ENCODE assay signal across 8 cellular contexts in the genomic region with DNA sequence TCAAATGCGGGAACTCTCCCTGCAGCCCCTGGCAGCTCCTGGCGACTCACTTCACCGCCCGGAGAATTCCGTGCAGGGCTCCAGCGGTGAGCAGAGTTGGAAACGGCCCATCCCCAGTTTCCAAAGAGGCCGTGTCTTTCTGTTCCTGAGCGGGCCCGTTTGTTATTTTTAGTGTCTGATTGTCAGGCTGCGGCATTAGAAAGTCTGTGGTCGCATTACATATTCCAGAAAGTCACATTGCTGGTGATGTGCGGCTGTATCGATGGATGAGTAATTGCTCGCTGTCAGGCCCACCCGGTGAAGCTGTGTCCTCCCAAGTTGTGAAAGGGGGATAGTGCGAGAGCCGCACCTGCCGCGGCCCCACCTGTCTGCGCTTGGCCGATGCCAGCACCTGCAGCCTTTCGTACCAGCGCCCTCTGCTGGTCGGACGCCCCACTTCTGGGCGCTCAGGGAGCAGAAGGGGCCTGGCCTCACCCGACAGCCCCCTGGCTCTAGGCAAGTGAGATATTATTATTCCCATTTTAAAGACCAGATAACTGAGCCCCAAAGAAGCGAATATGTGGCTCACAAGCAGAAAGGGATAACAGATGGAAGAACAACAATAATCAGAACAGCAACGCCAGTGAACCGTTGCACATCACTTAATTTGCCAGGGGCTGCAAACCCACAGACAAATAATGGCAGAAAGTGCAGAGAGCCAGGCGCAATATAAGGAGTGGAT.
A peak's percentile ranks its signal among the peaks of the same experiment; 100 is the strongest.
DNase-seq lines count a peak whose midpoint lies in the region; ATAC-seq and TF ChIP-seq lines count a peak whose summit lies in the region.

No MANE protein-coding gene starts in this region.

- peak overlapping the region; percentile 79 for H3K4me2 ChIP-seq in OCI-LY3 (ENCODE audit: low read length)

- peaks cover 13% of the 10 kb centered on the region for H3K9me3 Mint-ChIP-seq in activated T-helper 1 cell treated with anti-CD3 and anti-CD28 coated beads, Interleukin-12 subunit alpha, Interleukin-12 subunit beta, Interleukin-2, Interleukin-4 antibody, amounts not matched to agents 30 ng/mL and 10 ng/mL and 1 ng/mL, durations not matched to agents 14 hours and 24 hours and 36 hours

- no peaks in the 10 kb centered on the region for H3K27me3 Mint-ChIP-seq in activated T-helper 1 cell treated with anti-CD3 and anti-CD28 coated beads, Interleukin-12 subunit alpha, Interleukin-12 subunit beta, Interleukin-2, Interleukin-4 antibody, amounts not matched to agents 30 ng/mL and 10 ng/mL and 1 ng/mL, durations not matched to agents 14 hours and 24 hours and 36 hours (ENCODE audit: insufficient read depth)

- H3K4me3 ChIP-seq in OCI-LY3 (ENCODE audit: low read length), result peak overlapping the region; percentile 53
- no peak overlapping the region for H3K4me3 ChIP-seq in fibroblast of villous mesenchyme (ENCODE audit: low read depth, low read length)
- no peak overlapping the region for H3K4me3 ChIP-seq in thoracic aorta

- no peak overlapping the region for H2AFZ ChIP-seq in OCI-LY3 (ENCODE audit: low read depth, low read length)

- peaks cover 53% of the 10 kb centered on the region for H3K4me1 Mint-ChIP-seq in activated T-helper 1 cell treated with anti-CD3 and anti-CD28 coated beads, Interleukin-12 subunit alpha, Interleukin-12 subunit beta, Interleukin-2, Interleukin-4 antibody, amounts not matched to agents 30 ng/mL and 10 ng/mL and 1 ng/mL, durations not matched to agents 14 hours and 24 hours and 36 hours (ENCODE audit: low read depth)

- peak; percentile 83 for ATAC-seq in HG03342 (IDR thresholded peaks at IDR 0.05; ENCODE audit: unreplicated experiment)
- ATAC-seq in thoracic aorta (ENCODE audit: insufficient number of reproducible peaks, low FRiP score, low read depth), result no peak

- H3K27me3 ChIP-seq in OCI-LY3 (ENCODE audit: low read depth, low read length) (no peaks in the 10 kb centered on the region), thoracic aorta (replicated peaks; ENCODE audit: insufficient read depth) (no peaks in the 10 kb centered on the region)

- TF ChIP-seq CTCF in OCI-LY3 (IDR thresholded peaks at IDR 0.05; ENCODE audit: low read depth, low read length), result peak; percentile 99
- TF ChIP-seq CTCF in fibroblast of villous mesenchyme (IDR thresholded peaks at IDR 0.05; ENCODE audit: insufficient read depth, low read depth, low read length), result peak; percentile 74
- peak; percentile 52 for TF ChIP-seq CTCF in thoracic aorta (IDR thresholded peaks at IDR 0.05)

- H3K27ac ChIP-seq in OCI-LY3 (ENCODE audit: low read length), result no peak overlapping the region
- no peak overlapping the region for H3K27ac ChIP-seq in thoracic aorta

- H3K9ac ChIP-seq in OCI-LY3 (ENCODE audit: low read length), result no peak overlapping the region

- intact Hi-C loops in activated T-helper 1 cell treated with anti-CD3 and anti-CD28 coated beads, Interleukin-12 subunit alpha, Interleukin-12 subunit beta, Interleukin-2, Interleukin-4 antibody, amounts not matched to agents 30 ng/mL and 10 ng/mL and 1 ng/mL, durations not matched to agents 14 hours and 24 hours and 36 hours (cut with micrococcal nuclease), result loop anchor here (2.0 to 10.0 kb wide), 8 partner anchors 56 to 972 kb away; no protein-coding TSS in a partner anchor

- peak overlapping the region; percentile 51 for H3K4me3 Mint-ChIP-seq in activated T-helper 1 cell treated with anti-CD3 and anti-CD28 coated beads, Interleukin-12 subunit alpha, Interleukin-12 subunit beta, Interleukin-2, Interleukin-4 antibody, amounts not matched to agents 30 ng/mL and 10 ng/mL and 1 ng/mL, durations not matched to agents 14 hours and 24 hours and 36 hours

- peaks cover 45% of the 10 kb centered on the region for H3K4me1 ChIP-seq in OCI-LY3 (ENCODE audit: low read length)
- H3K4me1 ChIP-seq in thoracic aorta (ENCODE audit: control insufficient read depth in 1 of 2, low read depth in 2 of 2), result no peaks in the 10 kb centered on the region

- no peaks in the 10 kb centered on the region for H3K79me2 ChIP-seq in OCI-LY3 (ENCODE audit: low read length)

- peaks cover 10% of the 10 kb centered on the region for H3K36me3 ChIP-seq in OCI-LY3 (replicated peaks; ENCODE audit: low read depth, low read length)
- no peaks in the 10 kb centered on the region for H3K36me3 ChIP-seq in thoracic aorta

- 0 out of 2 replicates have a peak, but pooled peaks cover 4% of the 10 kb centered on the region for H3K9me3 ChIP-seq in OCI-LY3 (ENCODE audit: insufficient read depth, low read length)
- H3K9me3 ChIP-seq in thoracic aorta, result no peaks in the 10 kb centered on the region

- peaks cover 6% of the 10 kb centered on the region for H3K36me3 Mint-ChIP-seq in activated T-helper 1 cell treated with anti-CD3 and anti-CD28 coated beads, Interleukin-12 subunit alpha, Interleukin-12 subunit beta, Interleukin-2, Interleukin-4 antibody, amounts not matched to agents 30 ng/mL and 10 ng/mL and 1 ng/mL, durations not matched to agents 14 hours and 24 hours and 36 hours (ENCODE audit: low read depth)

- H3K27ac Mint-ChIP-seq in activated T-helper 1 cell treated with anti-CD3 and anti-CD28 coated beads, Interleukin-12 subunit alpha, Interleukin-12 subunit beta, Interleukin-2, Interleukin-4 antibody, amounts not matched to agents 30 ng/mL and 10 ng/mL and 1 ng/mL, durations not matched to agents 14 hours and 24 hours and 36 hours, result peak overlapping the region; percentile 59

- no peaks in the 10 kb centered on the region for H4K20me1 ChIP-seq in OCI-LY3 (ENCODE audit: insufficient read depth, low read length)

- DNase-seq in DMS 273 (lab: John Stamatoyannopoulos, UW; ENCODE audit: unreplicated experiment) (peak; percentile 80), DMS 273 treated with DMSO at 0.1 percent for 48 hours (lab: John Stamatoyannopoulos, UW) (no peak), fibroblast of villous mesenchyme (ENCODE audit: low read depth) (peak; percentile 19), occipital lobe (lab: John Stamatoyannopoulos, UW) (peak; percentile 11), thoracic aorta (ENCODE audit: low spot score) (no peak)
- peak; percentile 66 for DNase-seq in activated T-helper 1 cell treated with anti-CD3 and anti-CD28 coated beads, Interleukin-12 subunit alpha, Interleukin-12 subunit beta, Interleukin-2, Interleukin-4 antibody, amounts not matched to agents 30 ng/mL and 10 ng/mL and 1 ng/mL, durations not matched to agents 14 hours and 24 hours and 36 hours (ENCODE audit: low spot score)

Comparison
In these comparisons a context has a peak if more than half of its experiments do, and no peak if none do; other contexts are left out.
1. DNase-seq: peak in DMS 273 (single experiment), activated T-helper 1 cell treated with anti-CD3 and anti-CD28 coated beads, Interleukin-12 subunit alpha, Interleukin-12 subunit beta, Interleukin-2, Interleukin-4 antibody, amounts not matched to agents 30 ng/mL and 10 ng/mL and 1 ng/mL, durations not matched to agents 14 hours and 24 hours and 36 hours (single experiment), fibroblast of villous mesenchyme (single experiment) and occipital lobe (single experiment); none in DMS 273 treated with DMSO at 0.1 percent for 48 hours (single experiment) and thoracic aorta (single experiment).
2. Peak in every context shown above with its lines, with median percentiles within 50 percentile points of each other: CTCF ChIP-seq.